9 cellular contexts compared by ENCODE assay signal in genomic region chr1:23590058-23590783, GRCh38. TPM values are rescaled to one million over a fixed set of nuclear protein-coding genes. Genes with fewer than 3 reads are reported as not detected.
A peak's percentile ranks its signal among the peaks of the same experiment; 100 is the strongest.
DNase-seq lines count a peak whose midpoint lies in the region; FAIRE-seq and TF ChIP-seq lines count a peak whose summit lies in the region.
"Had no signal": no experiment of that assay in that cellular context is flagged by ENCODE, and none has a peak within 500 bp of the region (broad histone marks: within the 10 kb centered on the region; RNA-seq: fewer than 3 reads in every experiment).

No MANE protein-coding gene starts in this region.

- H3K27ac Mint-ChIP-seq in Caco-2 (ENCODE audit: unreplicated experiment), result no peak overlapping the region

- H3K4me1 ChIP-seq in mesendoderm (ENCODE audit: control insufficient read depth, low read depth, low read length) (peaks cover 10% of the 10 kb centered on the region), Caco-2 (peaks cover 12% of the 10 kb centered on the region; the same call in 1 of the 2 replicates)

- no peak overlapping the region for H3K9ac ChIP-seq in mesendoderm (ENCODE audit: low read length)

- no peaks in the 10 kb centered on the region for H3K36me3 Mint-ChIP-seq in Caco-2 (ENCODE audit: insufficient read depth, unreplicated experiment)

- H2BK5ac ChIP-seq in mesendoderm (ENCODE audit: low read length), result no peak overlapping the region

- H2BK120ac ChIP-seq in mesendoderm (ENCODE audit: low read depth, low read length), result no peak overlapping the region

- peak; percentile 47 for DNase-seq in Caki2 (ENCODE audit: low read depth)
- DNase-seq in GM12892 (ENCODE audit: insufficient read length), result no peak
- DNase-seq in OCI-M1 (lab: John Stamatoyannopoulos, UW), result peak; percentile 12
- no peak for DNase-seq in mesendoderm
- DNase-seq in NCI-H1436 treated with DMSO at 0.1 percent for 48 hours (lab: John Stamatoyannopoulos, UW), result no peak
- DNase-seq in HK-2 (ENCODE audit: unreplicated experiment), result no peak
- no peak for DNase-seq in NCI-H2107 (lab: John Stamatoyannopoulos, UW)
- DNase-seq in Caco-2, result no peak
- DNase-seq: cerebellar nuclear complex had no signal

- no peaks in the 10 kb centered on the region for H3K9me3 Mint-ChIP-seq in Caco-2 (ENCODE audit: unreplicated experiment)

- H3K36me3 ChIP-seq in mesendoderm (ENCODE audit: control insufficient read depth, insufficient read depth, low read length) (no peaks in the 10 kb centered on the region), Caco-2 (ENCODE audit: control insufficient read depth, insufficient read depth, low read length) (no peaks in the 10 kb centered on the region)

- no peak overlapping the region for H3K27ac ChIP-seq in mesendoderm (ENCODE audit: low read depth, low read length)

- H3K56ac ChIP-seq in mesendoderm (ENCODE audit: low read length), result peak overlapping the region; percentile 6

- no peak overlapping the region for H3K4me3 ChIP-seq in mesendoderm (ENCODE audit: low read length)
- no peak overlapping the region for H3K4me3 ChIP-seq in Caco-2 (ENCODE audit: low read depth, low read length)

- no peaks in the 10 kb centered on the region for H3K79me1 ChIP-seq in mesendoderm (ENCODE audit: low read length)

- POLR2A ChIA-PET in Caco-2 (lab: Charles Lee), result no interaction called here

- CTCF ChIA-PET in Caco-2 (lab: Charles Lee), result no interaction called here

- H3K27me3 Mint-ChIP-seq in Caco-2 (ENCODE audit: insufficient read depth, unreplicated experiment), result no peaks in the 10 kb centered on the region

- no peak overlapping the region for H4K8ac ChIP-seq in mesendoderm (ENCODE audit: low read depth, low read length)

- H4K5ac ChIP-seq in mesendoderm (ENCODE audit: low read length), result no peak overlapping the region

- 100% methylated on average over 1 of the region's 4 CpGs for WGBS in mesendoderm (ENCODE audit: extremely low coverage, insufficient coverage, low lambda C conversion rate)

- no peak overlapping the region for H3K4ac ChIP-seq in mesendoderm (ENCODE audit: low read depth, low read length)

- no peak overlapping the region for H3K4me3 Mint-ChIP-seq in Caco-2 (ENCODE audit: unreplicated experiment)

- H3K27me3 ChIP-seq in mesendoderm (ENCODE audit: insufficient read depth, low read length, poor library complexity) (no peaks in the 10 kb centered on the region), Caco-2 (replicated peaks; ENCODE audit: control insufficient read depth, insufficient read depth, low read length) (no peaks in the 10 kb centered on the region)

- no peaks in the 10 kb centered on the region for H3K79me2 ChIP-seq in mesendoderm (ENCODE audit: control insufficient read depth, insufficient read depth, low read length)

- H3K4me1 Mint-ChIP-seq in Caco-2 (ENCODE audit: low read depth, unreplicated experiment), result peaks cover 10% of the 10 kb centered on the region

- TF ChIP-seq CTCF in Caco-2 (IDR thresholded peaks at IDR 0.05; ENCODE audit: insufficient read depth in 1 of 2, low read depth in 1 of 2, low read length in 1 of 2, severe bottlenecking in 1 of 2, unreplicated experiment in 1 of 2), result no peak

- peak; percentile 68 for FAIRE-seq in GM12892 (lab: Jason Lieb, UNC)

- H3K23ac ChIP-seq in mesendoderm (ENCODE audit: low read length), result no peak overlapping the region

- no peaks in the 10 kb centered on the region for H3K9me3 ChIP-seq in Caco-2

- no TSS peak for BruUV-seq in Caco-2 (replicated peaks; lab: Mats Ljungman, UMichigan)

- no peak overlapping the region for H3K18ac ChIP-seq in mesendoderm (ENCODE audit: low read length)

- intact Hi-C loops in Caco-2 (cut with micrococcal nuclease; ENCODE audit: unreplicated experiment), result loop anchor here (5.0 kb wide), 1 partner anchor 33 kb away; the partner anchor contains the start of gene ID3

- in situ Hi-C loops in Caki2 (cut with HindIII; ENCODE audit: low pct_unique_long_range_greater_than_20kb, low sequenced_read_pairs), result no loop called here

- TF ChIP-seq POLR2A in GM12892 (IDR thresholded peaks at IDR 0.05; ENCODE audit: low read depth, low read length), result peak; percentile 28; the same call in 1 of the 2 replicates

- H3K4me2 ChIP-seq in mesendoderm (ENCODE audit: low read length), result no peak overlapping the region

- no peak overlapping the region for H2BK15ac ChIP-seq in mesendoderm (replicated peaks; ENCODE audit: low read depth)

- no peak overlapping the region for H2AK5ac ChIP-seq in mesendoderm (ENCODE audit: low read length)

RNA-seq across cellular contexts. Expression of gene ID3, which starts 30.9 kb away (rescaled TPM):
- total RNA-seq in Caki2 (2014; rRNA removed; shearing (Covaris generic); ENCODE audit: low replicate concordance), result 460 and 470 TPM in 2 replicates
- polyA plus RNA-seq in GM12892 (2012; ENCODE audit: missing spikeins), result 101 TPM
- 209 TPM for polyA plus RNA-seq in mesendoderm (2013, experiment 1 of 2)
- polyA plus RNA-seq in mesendoderm (2013, experiment 2 of 2), result 208 TPM
- 13.7 and 18.0 TPM in 2 replicates for total RNA-seq in Caco-2 (2022)

RNA-seq across cellular contexts. Expression of gene E2F2, which starts 59.2 kb away (rescaled TPM):
- total RNA-seq in Caki2 (2014; rRNA removed; shearing (Covaris generic); ENCODE audit: low replicate concordance), result 8.4 and 10.7 TPM in 2 replicates
- 2.0 TPM for polyA plus RNA-seq in GM12892 (2012; ENCODE audit: missing spikeins)
- polyA plus RNA-seq in mesendoderm (2013, experiment 1 of 2), result 2.1 TPM
- polyA plus RNA-seq in mesendoderm (2013, experiment 2 of 2), result 1.8 TPM
- 9.1 and 9.5 TPM in 2 replicates for total RNA-seq in Caco-2 (2022)

Comparison
In these comparisons a context has a peak if more than half of its experiments do, and no peak if none do; other contexts are left out.
1. DNase-seq: peak in Caki2 (single experiment) and OCI-M1 (single experiment); none in GM12892 (single experiment), mesendoderm (single experiment), NCI-H1436 treated with DMSO at 0.1 percent for 48 hours (single experiment), HK-2 (single experiment), NCI-H2107 (single experiment) and Caco-2 (0 of 2).
2. RNA of gene ID3, which starts 30.9 kb away (total RNA-seq): 460 to 470 TPM in Caki2; 13.7 to 18.0 TPM in Caco-2; every median in the first group is over 10 times any median in the second.